Comparison of ENCODE assay signal across 1 cellular context in genomic region chr9:136361047-136361756, GRCh38.
TF ChIP-seq lines count a peak whose summit lies in the region.

No MANE protein-coding gene starts in this region.

TF ChIP-seq in K562, 482 proteins besides CTCF, POLR2A, EP300 and RAD21:
- TF ChIP-seq KLF6 (CRISPR knock-in tag; IDR thresholded peaks at IDR 0.05; ENCODE audit: borderline replicate concordance), result no peak
- no peak for TF ChIP-seq HNRNPUL1 (IDR thresholded peaks at IDR 0.05; ENCODE audit: low read length)
- TF ChIP-seq, protein P1, sequence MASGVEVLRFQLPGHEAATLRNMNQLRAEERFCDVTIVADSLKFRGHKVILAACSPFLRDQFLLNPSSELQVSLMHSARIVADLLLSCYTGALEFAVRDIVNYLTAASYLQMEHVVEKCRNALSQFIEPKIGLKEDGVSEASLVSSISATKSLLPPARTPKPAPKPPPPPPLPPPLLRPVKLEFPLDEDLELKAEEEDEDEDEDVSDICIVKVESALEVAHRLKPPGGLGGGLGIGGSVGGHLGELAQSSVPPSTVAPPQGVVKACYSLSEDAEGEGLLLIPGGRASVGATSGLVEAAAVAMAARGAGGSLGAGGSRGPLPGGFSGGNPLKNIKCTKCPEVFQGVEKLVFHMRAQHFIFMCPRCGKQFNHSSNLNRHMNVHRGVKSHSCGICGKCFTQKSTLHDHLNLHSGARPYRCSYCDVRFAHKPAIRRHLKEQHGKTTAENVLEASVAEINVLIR (CRISPR knock-in tag; IDR thresholded peaks at IDR 0.05), result no peak
- no peak for TF ChIP-seq NFYB (IDR thresholded peaks at IDR 0.05; ENCODE audit: extremely low read depth, insufficient read length)
- peak; percentile 53; the same call in 1 of the 2 replicates for TF ChIP-seq ZC3H4 (CRISPR knock-in tag; IDR thresholded peaks at IDR 0.05; ENCODE audit: borderline replicate concordance)
- TF ChIP-seq CHD4 (IDR thresholded peaks at IDR 0.05; ENCODE audit: insufficient read depth, insufficient replicate concordance, low read depth, low read length, poor library complexity, severe bottlenecking), result no peak
- no peak for TF ChIP-seq MCM3 (IDR thresholded peaks at IDR 0.05)
- no peak for TF ChIP-seq KDM2B (CRISPR knock-in tag; IDR thresholded peaks at IDR 0.05)
- TF ChIP-seq, protein P2, sequence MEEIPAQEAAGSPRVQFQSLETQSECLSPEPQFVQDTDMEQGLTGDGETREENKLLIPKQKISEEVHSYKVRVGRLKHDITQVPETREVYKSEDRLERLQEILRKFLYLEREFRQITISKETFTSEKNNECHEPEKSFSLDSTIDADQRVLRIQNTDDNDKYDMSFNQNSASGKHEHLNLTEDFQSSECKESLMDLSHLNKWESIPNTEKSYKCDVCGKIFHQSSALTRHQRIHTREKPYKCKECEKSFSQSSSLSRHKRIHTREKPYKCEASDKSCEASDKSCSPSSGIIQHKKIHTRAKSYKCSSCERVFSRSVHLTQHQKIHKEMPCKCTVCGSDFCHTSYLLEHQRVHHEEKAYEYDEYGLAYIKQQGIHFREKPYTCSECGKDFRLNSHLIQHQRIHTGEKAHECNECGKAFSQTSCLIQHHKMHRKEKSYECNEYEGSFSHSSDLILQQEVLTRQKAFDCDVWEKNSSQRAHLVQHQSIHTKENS (CRISPR knock-in tag; IDR thresholded peaks at IDR 0.05), result no peak
- no peak for TF ChIP-seq ZNF143 (CRISPR knock-in tag; IDR thresholded peaks at IDR 0.05)
- no peak for TF ChIP-seq GABPB2 (CRISPR knock-in tag; conservative IDR thresholded peaks at IDR 0.05)
- no peak for TF ChIP-seq PURB (CRISPR knock-in tag; IDR thresholded peaks at IDR 0.05; ENCODE audit: low read depth)
- TF ChIP-seq CHAMP1 (IDR thresholded peaks at IDR 0.05), result no peak
- TF ChIP-seq E2F5 (CRISPR knock-in tag; IDR thresholded peaks at IDR 0.05), result no peak
- TF ChIP-seq FIP1L1 (IDR thresholded peaks at IDR 0.05; ENCODE audit: low read depth, low read length, poor library complexity, severe bottlenecking), result peak; percentile 59
- no peak for TF ChIP-seq ZNF232 (CRISPR knock-in tag; IDR thresholded peaks at IDR 0.05)
- no peak for TF ChIP-seq ZSCAN32 (CRISPR knock-in tag; IDR thresholded peaks at IDR 0.05)
- peak; percentile 38 for TF ChIP-seq ZBTB33 (CRISPR knock-in tag; IDR thresholded peaks at IDR 0.05)
- 0 out of 2 replicates have a peak, but pooled peaks have one; percentile 10 for TF ChIP-seq TGIF2 (CRISPR knock-in tag; IDR thresholded peaks at IDR 0.05)
- no peak for TF ChIP-seq ZNF282 (CRISPR knock-in tag; IDR thresholded peaks at IDR 0.05)
- no peak for TF ChIP-seq BRCA1 (IDR thresholded peaks at IDR 0.05)
- TF ChIP-seq BRCA1 (CRISPR knock-in tag; IDR thresholded peaks at IDR 0.05), result no peak
- TF ChIP-seq ZNF609 (CRISPR knock-in tag; IDR thresholded peaks at IDR 0.05; ENCODE audit: borderline replicate concordance), result no peak
- peak; percentile 60 for TF ChIP-seq POLR2G (IDR thresholded peaks at IDR 0.05; ENCODE audit: low read depth, low read length)
- TF ChIP-seq, protein P3, sequence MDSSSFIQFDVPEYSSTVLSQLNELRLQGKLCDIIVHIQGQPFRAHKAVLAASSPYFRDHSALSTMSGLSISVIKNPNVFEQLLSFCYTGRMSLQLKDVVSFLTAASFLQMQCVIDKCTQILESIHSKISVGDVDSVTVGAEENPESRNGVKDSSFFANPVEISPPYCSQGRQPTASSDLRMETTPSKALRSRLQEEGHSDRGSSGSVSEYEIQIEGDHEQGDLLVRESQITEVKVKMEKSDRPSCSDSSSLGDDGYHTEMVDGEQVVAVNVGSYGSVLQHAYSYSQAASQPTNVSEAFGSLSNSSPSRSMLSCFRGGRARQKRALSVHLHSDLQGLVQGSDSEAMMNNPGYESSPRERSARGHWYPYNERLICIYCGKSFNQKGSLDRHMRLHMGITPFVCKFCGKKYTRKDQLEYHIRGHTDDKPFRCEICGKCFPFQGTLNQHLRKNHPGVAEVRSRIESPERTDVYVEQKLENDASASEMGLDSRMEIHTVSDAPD (CRISPR knock-in tag; IDR thresholded peaks at IDR 0.05), result no peak
- TF ChIP-seq ILF3 (IDR thresholded peaks at IDR 0.05; ENCODE audit: borderline replicate concordance), result no peak
- no peak for TF ChIP-seq MTF1 (CRISPR knock-in tag; IDR thresholded peaks at IDR 0.05; ENCODE audit: borderline replicate concordance)
- TF ChIP-seq CBX1 (IDR thresholded peaks at IDR 0.05; ENCODE audit: low read depth), result no peak
- no peak for TF ChIP-seq GTF2F1 (IDR thresholded peaks at IDR 0.05; ENCODE audit: low read depth, low read length)
- TF ChIP-seq MBD2 (IDR thresholded peaks at IDR 0.05; ENCODE audit: borderline replicate concordance, low read depth), result no peak
